1 cellular context compared by ENCODE assay signal in genomic region chr5:108531367-108532211, GRCh38.
TF ChIP-seq lines count a peak whose summit lies in the region.

No MANE protein-coding gene starts in this region.

TF ChIP-seq in HepG2, 621 proteins besides CTCF, POLR2A, EP300 and RAD21 (continued from another document and continues in another):
- TF ChIP-seq MAFK (conservative IDR thresholded peaks at IDR 0.05 in 1 of 2, IDR thresholded peaks at IDR 0.05 in 1 of 2; ENCODE audit: low read length in 2 of 2), result 0 out of 4 replicates have a peak, but pooled peaks have one; percentile 6 to 22
- TF ChIP-seq NR1H2 (CRISPR knock-in tag; IDR thresholded peaks at IDR 0.05; ENCODE audit: borderline replicate concordance, low read depth), result no peak
- TF ChIP-seq TEAD3 (CRISPR knock-in tag; optimal IDR thresholded peaks at IDR 0.05; ENCODE audit: borderline replicate concordance), result peak; percentile 35
- TF ChIP-seq ZBTB8A (CRISPR knock-in tag; IDR thresholded peaks at IDR 0.05; ENCODE audit: borderline replicate concordance, low read depth), result no peak
- no peak for TF ChIP-seq NFRKB (IDR thresholded peaks at IDR 0.05)
- no peak for TF ChIP-seq AHDC1 (CRISPR knock-in tag; IDR thresholded peaks at IDR 0.05; ENCODE audit: borderline replicate concordance)
- no peak for TF ChIP-seq ZBTB46 (CRISPR knock-in tag; IDR thresholded peaks at IDR 0.05; ENCODE audit: borderline replicate concordance)
- 0 out of 2 replicates have a peak, but pooled peaks have one; percentile 5 for TF ChIP-seq MAFF (IDR thresholded peaks at IDR 0.05; ENCODE audit: low read depth, low read length)
- TF ChIP-seq SMAD3 (CRISPR knock-in tag; IDR thresholded peaks at IDR 0.05), result no peak
- TF ChIP-seq ZBTB1 (CRISPR knock-in tag; IDR thresholded peaks at IDR 0.05; ENCODE audit: borderline replicate concordance), result no peak
- no peak for TF ChIP-seq CHD2 (IDR thresholded peaks at IDR 0.05; ENCODE audit: low read depth, low read length)
- no peak for TF ChIP-seq NONO (IDR thresholded peaks at IDR 0.05)
- no peak for TF ChIP-seq NONO (CRISPR knock-in tag; conservative IDR thresholded peaks at IDR 0.05)
- no peak for TF ChIP-seq MTF2 (CRISPR knock-in tag; IDR thresholded peaks at IDR 0.05; ENCODE audit: borderline replicate concordance)
- no peak for TF ChIP-seq ZNF331 (CRISPR knock-in tag; IDR thresholded peaks at IDR 0.05)
- no peak for TF ChIP-seq ZFYVE20 (CRISPR knock-in tag; IDR thresholded peaks at IDR 0.05; ENCODE audit: borderline replicate concordance, low read depth)
- TF ChIP-seq MLXIP (CRISPR knock-in tag; IDR thresholded peaks at IDR 0.05; ENCODE audit: borderline replicate concordance), result no peak
- TF ChIP-seq HIVEP1 (CRISPR knock-in tag; IDR thresholded peaks at IDR 0.05), result no peak
- TF ChIP-seq ZSCAN30 (CRISPR knock-in tag; IDR thresholded peaks at IDR 0.05), result no peak
- no peak for TF ChIP-seq ZNF773 (CRISPR knock-in tag; IDR thresholded peaks at IDR 0.05; ENCODE audit: borderline replicate concordance)
- no peak for TF ChIP-seq PRDM4 (CRISPR knock-in tag; IDR thresholded peaks at IDR 0.05; ENCODE audit: borderline replicate concordance)
- peak; percentile 56 for TF ChIP-seq PAXIP1 (CRISPR knock-in tag; conservative IDR thresholded peaks at IDR 0.05)
- TF ChIP-seq ZNF609 (CRISPR knock-in tag; IDR thresholded peaks at IDR 0.05; ENCODE audit: borderline replicate concordance), result no peak
- no peak for TF ChIP-seq MAFG (CRISPR knock-in tag; IDR thresholded peaks at IDR 0.05)
- TF ChIP-seq E2F1 (CRISPR knock-in tag; IDR thresholded peaks at IDR 0.05), result no peak
- no peak for TF ChIP-seq PAF1 (CRISPR knock-in tag; IDR thresholded peaks at IDR 0.05)
- no peak for TF ChIP-seq CENPX (CRISPR knock-in tag; IDR thresholded peaks at IDR 0.05)
- no peak for TF ChIP-seq NBN (conservative IDR thresholded peaks at IDR 0.05)
- no peak for TF ChIP-seq FOXA1 (IDR thresholded peaks at IDR 0.05)
- peak; percentile 19; the same call in 1 of the 2 replicates for TF ChIP-seq FOXA1 (CRISPR knock-in tag; IDR thresholded peaks at IDR 0.05)
- peak; percentile 87 for TF ChIP-seq ZNF780A (CRISPR knock-in tag; IDR thresholded peaks at IDR 0.05)
- no peak for TF ChIP-seq PCBP2 (optimal IDR thresholded peaks at IDR 0.05; ENCODE audit: low read depth, low read length, poor library complexity, severe bottlenecking)
- no peak for TF ChIP-seq ZZZ3 (CRISPR knock-in tag; IDR thresholded peaks at IDR 0.05; ENCODE audit: borderline replicate concordance)
